Comparison of ENCODE assay signal across 9 cellular contexts in the genomic region with DNA sequence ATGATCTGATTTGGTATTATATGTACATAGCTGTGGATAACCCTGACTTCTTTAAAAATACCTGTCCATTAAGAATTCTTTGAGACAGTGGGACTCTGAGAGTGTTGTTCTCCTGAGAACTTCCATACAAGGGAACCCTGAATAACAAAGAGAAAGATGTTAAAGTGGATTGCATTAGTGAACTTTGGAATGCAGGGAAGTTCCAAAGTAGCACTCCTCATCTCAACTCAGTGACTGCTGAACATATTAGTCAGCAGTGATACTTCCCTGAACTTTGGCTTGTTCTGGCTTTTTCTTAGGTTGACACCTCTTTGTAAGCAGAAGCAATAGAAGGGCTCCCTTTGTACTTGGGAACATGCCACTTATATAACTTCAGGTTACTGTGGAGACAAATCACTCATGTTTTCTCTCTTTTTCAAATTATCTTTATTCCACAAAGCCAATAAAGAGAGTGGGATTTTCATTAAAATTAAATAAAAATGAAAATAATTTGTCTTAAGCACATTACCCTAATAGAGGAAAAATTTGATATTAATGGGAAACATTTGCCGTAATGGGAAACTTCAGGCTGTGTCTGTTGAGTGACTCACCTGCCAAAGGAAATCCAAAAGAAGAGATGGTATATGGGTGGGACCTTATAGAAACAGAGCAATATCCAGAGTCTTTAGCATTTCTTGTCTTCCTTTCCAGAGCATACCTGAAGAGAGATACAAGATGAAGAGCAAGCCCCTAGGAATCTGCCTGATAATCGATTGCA. TPM values are rescaled to one million over a fixed set of nuclear protein-coding genes. Genes with fewer than 3 reads are reported as not detected.
DNase-seq lines count a peak whose midpoint lies in the region; TF ChIP-seq lines count a peak whose summit lies in the region.
"Had no signal": no experiment of that assay in that cellular context is flagged by ENCODE, and none has a peak within 500 bp of the region (broad histone marks: within the 10 kb centered on the region; RNA-seq: fewer than 3 reads in every experiment).

No MANE protein-coding gene starts in this region.

- in situ Hi-C loops in GM13976 (cut with MboI; ENCODE audit: low sequenced_read_pairs, unreplicated experiment): no loop called here

- no peaks in the 10 kb centered on the region for H3K9me3 ChIP-seq in Karpas-422 (ENCODE audit: low read length)
- no peaks in the 10 kb centered on the region for H3K9me3 ChIP-seq in mesodermal cell (ENCODE audit: control insufficient read depth, low read length)
- no peaks in the 10 kb centered on the region for H3K9me3 ChIP-seq in tibial artery
- H3K9me3 ChIP-seq in SJCRH30 (replicated peaks): no peaks in the 10 kb centered on the region

- H2AFZ ChIP-seq in Karpas-422 (ENCODE audit: low read length): no peak overlapping the region

- peaks cover 43% of the 10 kb centered on the region for H3K4me1 ChIP-seq in Karpas-422 (ENCODE audit: low read length)
- H3K4me1 ChIP-seq in mesodermal cell (ENCODE audit: control insufficient read depth, insufficient read depth, low read length, poor library complexity, severe bottlenecking): peaks cover 28% of the 10 kb centered on the region
- H3K4me1 ChIP-seq in tibial artery: peaks cover 0 to 20% (median 12%) of the 10 kb centered on the region in 4 donors
- H3K4me1 ChIP-seq in SJCRH30: peaks cover 11% of the 10 kb centered on the region

- no peak overlapping the region for H3K4me2 ChIP-seq in Karpas-422 (ENCODE audit: low read depth, low read length, poor library complexity, severe bottlenecking)

- H4K20me1 ChIP-seq in Karpas-422 (ENCODE audit: insufficient read depth, low read depth, low read length): no peaks in the 10 kb centered on the region

- DNase-seq in A172 (ENCODE audit: low spot score) (peak; percentile 96), Karpas-422 (no peak), dedifferentiated amniotic fluid mesenchymal stem cell (ENCODE audit: extremely low spot score) (peak; percentile 68), tibial artery (no peak), SJCRH30 (no peak), GM13976 (ENCODE audit: low spot score) (no peak), H4 (ENCODE audit: low spot score) (no peak)
- DNase-seq: GDM1 had no signal

- no peak for TF ChIP-seq CTCF in tibial artery (IDR thresholded peaks at IDR 0.05)
- TF ChIP-seq CTCF in GM13976 (IDR thresholded peaks at IDR 0.05; ENCODE audit: borderline replicate concordance, control extremely low read depth, extremely low read depth, insufficient read depth, missing control alignments): no peak

- H3K27ac ChIP-seq in Karpas-422 (ENCODE audit: low read length) (peak overlapping the region; percentile 75), mesodermal cell (ENCODE audit: low read depth, low read length, severe bottlenecking) (peak overlapping the region; percentile 89), tibial artery (peak overlapping the region in 1 of 2 donors; percentile 5), SJCRH30 (no peak overlapping the region)

- H3K9me2 ChIP-seq in Karpas-422 (replicated peaks; ENCODE audit: insufficient read depth, low read length): no peaks in the 10 kb centered on the region

- 100% methylated on average over 2 of the region's 2 CpGs for WGBS in mesodermal cell (ENCODE audit: insufficient coverage in 2 of 2), 2 experiments

- no peak overlapping the region for H3K9ac ChIP-seq in Karpas-422 (ENCODE audit: low read length)

- no peaks in the 10 kb centered on the region for H3K27me3 ChIP-seq in Karpas-422 (ENCODE audit: low read length)
- no peaks in the 10 kb centered on the region for H3K27me3 ChIP-seq in tibial artery
- H3K27me3 ChIP-seq in SJCRH30: no peaks in the 10 kb centered on the region

- H3K4me3 ChIP-seq in Karpas-422 (ENCODE audit: low read length): no peak overlapping the region
- H3K4me3 ChIP-seq in mesodermal cell (ENCODE audit: extremely low read depth, insufficient read depth, low read length, poor library complexity, severe bottlenecking): no peak overlapping the region
- H3K4me3 ChIP-seq in tibial artery: no peak overlapping the region
- H3K4me3 ChIP-seq in SJCRH30: no peak overlapping the region

- H3K36me3 ChIP-seq in Karpas-422 (ENCODE audit: insufficient read depth, low read length) (0 out of 2 replicates have a peak, but pooled peaks cover 3% of the 10 kb centered on the region), mesodermal cell (ENCODE audit: control insufficient read depth, insufficient read depth, low read length) (peaks cover 36% of the 10 kb centered on the region), tibial artery (peaks cover 62 to 80% (median 78%) of the 10 kb centered on the region in 3 donors), SJCRH30 (no peaks in the 10 kb centered on the region)

- no peaks in the 10 kb centered on the region for H3K79me2 ChIP-seq in Karpas-422 (ENCODE audit: low read length)

- intact Hi-C loops in tibial artery (cut with DNase I; ENCODE audit: low total_unique reads): no loop called here

RNA-seq across cellular contexts. Expression of gene CFLAR, which starts 33.3 kb away (rescaled TPM):
- 57.2 and 57.8 TPM in 2 replicates for total RNA-seq in A172 (2014; rRNA removed; shearing (Covaris generic))
- 62.6 and 63.5 TPM in 2 replicates for total RNA-seq in Karpas-422 (2014; rRNA removed; shearing (Covaris generic); ENCODE audit: low replicate concordance)
- 58.5 TPM for polyA plus RNA-seq in mesodermal cell (2013, experiment 1 of 2)
- 42.6 TPM for polyA plus RNA-seq in mesodermal cell (2013, experiment 2 of 2)
- total RNA-seq in SJCRH30 (2014; rRNA removed; shearing (Covaris generic)): 13.6 TPM in 2 replicates
- 11.1 and 16.9 TPM in 2 replicates for total RNA-seq in H4 (2014; rRNA removed; shearing (Covaris generic))

RNA-seq across cellular contexts. Expression of gene CASP10, which starts 33.7 kb away (rescaled TPM):
- total RNA-seq in A172 (2014; rRNA removed; shearing (Covaris generic)): 3.2 and 3.9 TPM in 2 replicates
- 0.48 and 5.2 TPM in 2 replicates for total RNA-seq in Karpas-422 (2014; rRNA removed; shearing (Covaris generic); ENCODE audit: low replicate concordance)
- 6.2 TPM for polyA plus RNA-seq in mesodermal cell (2013, experiment 1 of 2)
- polyA plus RNA-seq in mesodermal cell (2013, experiment 2 of 2): 4.9 TPM
- 1.0 and 1.1 TPM in 2 replicates for total RNA-seq in SJCRH30 (2014; rRNA removed; shearing (Covaris generic))
- total RNA-seq in H4 (2014; rRNA removed; shearing (Covaris generic)): 1.0 and 1.2 TPM in 2 replicates

Comparison
In these comparisons a context has a peak if more than half of its experiments do, and no peak if none do; other contexts are left out.
1. DNase-seq: peak in A172 (single experiment) and dedifferentiated amniotic fluid mesenchymal stem cell (single experiment); none in Karpas-422 (single experiment), tibial artery (0 of 2), SJCRH30 (0 of 2), GM13976 (single experiment) and H4 (single experiment).